In the genomic region with DNA sequence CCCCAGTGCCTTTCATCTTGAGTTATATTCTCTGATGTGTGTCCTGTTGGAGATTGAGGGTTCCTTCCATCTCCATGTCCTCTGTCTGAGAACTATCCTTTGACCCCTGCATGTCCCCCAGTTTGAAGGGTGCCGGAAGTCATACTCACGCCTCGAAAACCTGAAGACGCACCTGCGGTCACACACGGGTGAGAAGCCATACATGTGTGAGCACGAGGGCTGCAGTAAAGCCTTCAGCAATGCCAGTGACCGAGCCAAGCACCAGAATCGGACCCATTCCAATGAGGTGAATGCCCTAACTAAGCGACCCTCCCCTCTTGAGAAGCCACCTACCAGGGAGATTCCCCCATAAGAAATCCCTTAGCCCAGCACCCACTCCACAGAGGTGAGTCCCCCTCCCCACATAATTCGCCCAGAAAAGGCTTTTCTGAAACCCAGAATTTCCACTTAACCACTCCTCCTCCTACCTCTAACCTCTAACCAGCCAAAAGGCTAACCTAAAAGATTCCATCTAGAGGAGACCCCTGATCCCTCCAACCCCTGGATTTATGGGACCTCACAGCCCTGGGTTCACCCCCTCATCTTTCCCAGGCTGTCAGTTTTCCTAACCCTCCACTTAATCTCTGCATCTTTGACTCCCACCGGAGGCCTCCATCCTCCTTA, we compare ENCODE assay signal across 17 cellular contexts. TPM values are rescaled to one million over a fixed set of nuclear protein-coding genes. Genes with fewer than 3 reads are reported as not detected.
"Had no signal": no experiment of that assay in that cellular context is flagged by ENCODE, and none has a peak within 500 bp of the region (broad histone marks: within the 10 kb centered on the region; RNA-seq: fewer than 3 reads in every experiment).

No MANE protein-coding gene starts in this region.

- ATAC-seq: activated CD4-positive, CD25-positive, alpha-beta regulatory T cell treated with anti-CD3 and anti-CD28 coated beads, Interleukin-2, amount 50 U/mL, for 24 hours; left lobe of liver; sciatic nerve had no signal

- H3K36me3 ChIP-seq: adrenal gland, ovary had no signal

- H3K27me3 ChIP-seq: adrenal gland, ovary, testis, upper lobe of left lung had no signal

- H3K9me3 ChIP-seq: adrenal gland, ovary, stomach, testis, upper lobe of left lung had no signal

- H3K4me3 ChIP-seq: adrenal gland, dorsolateral prefrontal cortex, ovary, stomach, testis, upper lobe of left lung had no signal

- H3K27ac ChIP-seq: adrenal gland, dorsolateral prefrontal cortex, ovary, stomach, testis, upper lobe of left lung had no signal

- DNase-seq: activated CD4-positive, alpha-beta T cell treated with anti-CD3 and anti-CD28 coated beads, Interleukin-2, amount 50 U/mL, for 1 hour; activated naive CD4-positive, alpha-beta T cell; activated T-cell treated with anti-CD3 and anti-CD28 coated beads for 4 hours; adrenal gland; dorsolateral prefrontal cortex; islet precursor cell; ovary; stomach; T1000; testis; upper lobe of left lung had no signal

- H3K9me3 Mint-ChIP-seq: nephron had no signal

- H3K27ac Mint-ChIP-seq: nephron had no signal

- H3K4me3 Mint-ChIP-seq: nephron had no signal

RNA-seq across cellular contexts. Expression of a gene that starts 12.2 kb away (rescaled TPM):
- total RNA-seq: adrenal gland, mononuclear cell, ovary, sciatic nerve, stomach had no signal
- polyA plus RNA-seq: adrenal gland, ovary, stomach had no signal

RNA-seq across cellular contexts. Expression of a gene that starts 32.8 kb away (rescaled TPM):
- total RNA-seq: adrenal gland, chondrocyte, sciatic nerve, upper lobe of left lung had no signal
- polyA plus RNA-seq: adrenal gland, stomach had no signal
